In the genomic region with DNA sequence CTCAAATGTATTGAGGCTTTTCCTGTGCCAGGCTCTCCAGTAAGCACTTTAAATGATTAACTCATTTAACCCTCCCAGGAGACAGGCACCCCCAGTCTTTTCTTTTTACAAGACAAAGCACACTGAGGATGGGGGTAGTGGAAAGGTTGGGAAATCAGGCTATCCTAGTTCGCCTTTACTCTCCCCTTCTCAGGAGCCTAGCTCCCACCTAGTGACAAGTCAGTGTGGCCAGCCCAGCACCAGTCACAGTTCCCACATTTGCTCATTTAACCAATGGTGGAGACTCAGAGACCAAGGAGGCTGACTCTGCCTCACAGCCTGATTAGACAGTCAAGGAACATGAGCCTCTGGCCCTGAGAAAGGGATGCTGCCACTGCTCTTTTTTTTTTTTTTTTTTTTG, we compare ENCODE assay signal across 29 cellular contexts. TPM values are rescaled to one million over a fixed set of nuclear protein-coding genes. Genes with fewer than 3 reads are reported as not detected.
DNase-seq lines count a peak whose midpoint lies in the region; ATAC-seq, FAIRE-seq and TF ChIP-seq lines count a peak whose summit lies in the region.
"Had no signal": no experiment of that assay in that cellular context is flagged by ENCODE, and none has a peak within 500 bp of the region (broad histone marks: within the 10 kb centered on the region; RNA-seq: fewer than 3 reads in every experiment).

No MANE protein-coding gene starts in this region.

- no peak overlapping the region for H2BK15ac ChIP-seq in H1 (ENCODE audit: low read length)

- H3K9me3 ChIP-seq in HEK293 (ENCODE audit: control insufficient read depth, insufficient read depth, low read depth, low read length) = no peaks in the 10 kb centered on the region
- H3K9me3 ChIP-seq in H1 (ENCODE audit: insufficient read depth in 2 of 2, low read depth in 1 of 2, low read length in 1 of 2) = peaks cover 0 to 7% of the 10 kb centered on the region in 2 experiments; a peak in 1 of 4 replicates
- H3K9me3 ChIP-seq: A549, MG63, SJCRH30 had no signal

- peak; percentile 72 for FAIRE-seq in H1 (lab: Jason Lieb, UNC)
- FAIRE-seq: A549, G401.6 had no signal

- no peak overlapping the region for H3K14ac ChIP-seq in H1 (ENCODE audit: insufficient read length)

- H3K9me3 Mint-ChIP-seq in GM23338 = peaks cover 6% of the 10 kb centered on the region; the same call in 2 of the 3 replicates
- H3K9me3 Mint-ChIP-seq: CD4-positive, alpha-beta T cell had no signal

- peaks cover 10% of the 10 kb centered on the region for H3K4me1 ChIP-seq in GM23338 (ENCODE audit: insufficient read depth)
- H3K4me1 ChIP-seq in HEK293 (ENCODE audit: control insufficient read depth, insufficient read depth, low read length) = peaks cover 6% of the 10 kb centered on the region
- peaks cover 0 to 8% (median 2%) of the 10 kb centered on the region in 4 experiments; a peak in 2 of 7 replicates for H3K4me1 ChIP-seq in H1 (replicated peaks in 1 of 4; ENCODE audit: control insufficient read depth in 3 of 4, insufficient read depth in 4 of 4, low read length in 3 of 4)
- H3K4me1 ChIP-seq: SJCRH30 had no signal

- H3K23me2 ChIP-seq in H1 (ENCODE audit: low read depth, low read length) = peaks cover 7% of the 10 kb centered on the region

- H3K4me1 Mint-ChIP-seq in GM23338 = peaks cover 22% of the 10 kb centered on the region

- TF ChIP-seq CTCF in GM23338 (conservative IDR thresholded peaks at IDR 0.05; ENCODE audit: low read depth in 2 of 2) = no peak
- TF ChIP-seq CTCF in HEK293 (tag by site-specific recombination; IDR thresholded peaks at IDR 0.05) = no peak
- no peak for TF ChIP-seq CTCF in H1 (IDR thresholded peaks at IDR 0.05; ENCODE audit: control extremely low read depth in 1 of 3, insufficient read depth in 1 of 3, low read depth in 1 of 3, low read length in 3 of 3)

- no peak for TF ChIP-seq RAD21 in H1 (IDR thresholded peaks at IDR 0.05 in 1 of 2, conservative IDR thresholded peaks at IDR 0.05 in 1 of 2; ENCODE audit: low read depth in 2 of 2, low read length in 2 of 2)

- no peak overlapping the region for H2BK12ac ChIP-seq in H1 (ENCODE audit: low read depth, low read length)

- no peak overlapping the region for H2BK5ac ChIP-seq in H1 (ENCODE audit: low read depth, low read length)

- H3K79me1 ChIP-seq in H1 (ENCODE audit: low read depth, low read length) = no peaks in the 10 kb centered on the region; the same call in 1 of the 2 replicates

- peak; percentile 49 for DNase-seq in GM23338 (ENCODE audit: low spot score)
- peak in 1 of 2 experiments; percentile 54 for DNase-seq in H1 (ENCODE audit: low read depth in 1 of 2, low spot score in 2 of 2)
- DNase-seq in iPS-NIHi7 (ENCODE audit: extremely low spot score) = peak; percentile 50
- no peak for DNase-seq in DMS79 (lab: John Stamatoyannopoulos, UW)
- DNase-seq: AML-193; CD4-positive, alpha-beta T cell; DMS53; GM23248; KBM-7; MG63; NCI-H1105 treated with DMSO at 0.1 percent for 48 hours; NCI-H146; NCI-H1930; NCI-H2107; NCI-H446 treated with DMSO at 0.1 percent for 48 hours; NCI-H526; NCI-H82; NK-92 treated with Interleukin-12 subunit alpha and Interleukin-12 subunit beta, amount 100 ng/mL, for 24 hours; PC-9; SJCRH30 had no signal

- no peak for TF ChIP-seq EP300 in H1 (IDR thresholded peaks at IDR 0.05; ENCODE audit: borderline replicate concordance in 1 of 2, low read depth in 2 of 2, low read length in 2 of 2)

- H3K36me3 Mint-ChIP-seq in GM23338 (ENCODE audit: low read depth) = peaks cover 64% of the 10 kb centered on the region

- no peak overlapping the region for H2BK120ac ChIP-seq in H1 (replicated peaks; ENCODE audit: low read depth, low read length)

- H2AFZ ChIP-seq in GM23338 (no peak overlapping the region), H1 (ENCODE audit: low read length) (no peak overlapping the region)
- H2AFZ ChIP-seq: GM23248, PC-9 had no signal

- no peaks in the 10 kb centered on the region; the same call in 1 of the 2 replicates for H3F3A ChIP-seq in GM23338 (replicated peaks; ENCODE audit: low read depth)

- H3K4me3 Mint-ChIP-seq in GM23338 = peak overlapping the region; percentile 49; the same call in 2 of the 3 replicates
- H3K4me3 Mint-ChIP-seq: CD4-positive, alpha-beta T cell had no signal

- WGBS in H1 (ENCODE audit: extremely low coverage in 1 of 2, insufficient coverage in 1 of 2, insufficient read length in 1 of 2, insufficient replicate concordance in 2 of 2, low coverage in 1 of 2, low lambda C conversion rate in 2 of 2, missing lambda C conversion rate in 1 of 2), 2 experiments = 36% methylated on average over 1 of the region's 1 CpG; no CpG with 5 or more reads in 1 of the 2 experiments

- 0 out of 3 replicates have a peak, but pooled peaks of 1 of the 2 experiments have one; percentile 36 for TF ChIP-seq POLR2A in H1 (IDR thresholded peaks at IDR 0.05; ENCODE audit: control extremely low read depth in 1 of 2, low read depth in 2 of 2, low read length in 2 of 2)

- H3K4me2 ChIP-seq in GM23338 = peak overlapping the region; percentile 33; the same call in 1 of the 2 replicates
- H3K4me2 ChIP-seq in H1 (ENCODE audit: insufficient read depth in 1 of 2, low read depth in 2 of 2, low read length in 2 of 2) = peak overlapping the region; percentile 11 to 90; a peak in 2 of 4 replicates
- H3K4me2 ChIP-seq: A549; BLaER1 treated with 17β-estradiol and CSF1 and Interleukin-3, amounts not matched to agents 10 nM and 100 nM had no signal

- H3K36me3 ChIP-seq in GM23338 (ENCODE audit: insufficient read depth) (peaks cover 39% of the 10 kb centered on the region), HEK293 (ENCODE audit: control insufficient read depth in 2 of 2, insufficient read depth in 1 of 2, low read length in 2 of 2) (peaks cover 31 to 56% of the 10 kb centered on the region in 2 experiments), H1 (ENCODE audit: control insufficient read depth in 2 of 4, insufficient read depth in 4 of 4, low read length in 3 of 4) (peaks cover 0 to 47% (median 18%) of the 10 kb centered on the region in 4 experiments; a peak in 7 of 8 replicates)

- H3K9me2 ChIP-seq in GM23338 (ENCODE audit: insufficient read depth) = no peaks in the 10 kb centered on the region

- no peak overlapping the region for H2BK20ac ChIP-seq in H1 (ENCODE audit: low read length)

- no peak overlapping the region for H3K18ac ChIP-seq in H1 (ENCODE audit: extremely low read depth, low read length)

- H3K27ac ChIP-seq in GM23338 (ENCODE audit: low read depth) (peak overlapping the region; percentile 63), HEK293 (ENCODE audit: extremely low read depth, low read depth, low read length) (no peak overlapping the region), H1 (ENCODE audit: low read depth, low read length) (no peak overlapping the region)
- H3K27ac ChIP-seq: A549; BLaER1 treated with 17β-estradiol and CSF1 and Interleukin-3, amounts not matched to agents 10 nM and 100 nM; GM23248; HL-60; PC-9; SJCRH30 had no signal

- no peak overlapping the region for H3K23ac ChIP-seq in H1 (ENCODE audit: insufficient read length)

- no peak overlapping the region for H3K4ac ChIP-seq in H1 (replicated peaks; ENCODE audit: insufficient read length, low read depth, low read length)

- H3K27me3 Mint-ChIP-seq in GM23338 (ENCODE audit: insufficient read depth, low read depth, poor library complexity) = peaks cover 11% of the 10 kb centered on the region
- H3K27me3 Mint-ChIP-seq: CD4-positive, alpha-beta T cell had no signal

- H4K20me1 ChIP-seq in GM23338 (replicated peaks; ENCODE audit: insufficient read depth) (peaks cover 10% of the 10 kb centered on the region), H1 (replicated peaks in 1 of 2; ENCODE audit: control insufficient read depth in 1 of 2, insufficient read depth in 2 of 2, low read length in 2 of 2) (peaks cover 4 to 5% of the 10 kb centered on the region in 2 experiments)
- H4K20me1 ChIP-seq: BLaER1 treated with 17β-estradiol and CSF1 and Interleukin-3, amounts not matched to agents 10 nM and 100 nM had no signal

- no peak overlapping the region for H4K5ac ChIP-seq in H1 (ENCODE audit: insufficient read length, low read depth, low read length)

- H3K4me3 ChIP-seq in GM23338 = 0 out of 2 replicates have a peak overlapping the region, but pooled peaks have one; percentile 22
- no peak overlapping the region for H3K4me3 ChIP-seq in HEK293 (ENCODE audit: low read depth, low read length)
- no peak overlapping the region for H3K4me3 ChIP-seq in H1 (ENCODE audit: extremely low read depth in 1 of 4, insufficient read depth in 2 of 4, low read depth in 3 of 4, low read length in 4 of 4)
- H3K4me3 ChIP-seq: A549; BLaER1 treated with 17β-estradiol and CSF1 and Interleukin-3, amounts not matched to agents 10 nM and 100 nM; GM23248; MG63; PC-9; SJCRH30 had no signal

- peak overlapping the region; percentile 45 for H3K27ac Mint-ChIP-seq in GM23338
- H3K27ac Mint-ChIP-seq: CD4-positive, alpha-beta T cell had no signal

- H3K27me3 ChIP-seq in GM23338 (ENCODE audit: insufficient read depth) (no peaks in the 10 kb centered on the region), H1 (replicated peaks in 1 of 4; ENCODE audit: control insufficient read depth in 3 of 4, extremely low read depth in 1 of 4, insufficient read depth in 3 of 4, low read length in 3 of 4) (no peaks in the 10 kb centered on the region)
- H3K27me3 ChIP-seq: MG63, SJCRH30 had no signal

- H3K79me2 ChIP-seq in GM23338 (replicated peaks; ENCODE audit: insufficient read depth) (peaks cover 47% of the 10 kb centered on the region), H1 (ENCODE audit: control insufficient read depth in 1 of 2, insufficient read depth in 2 of 2, low read length in 2 of 2) (peaks cover 6 to 33% of the 10 kb centered on the region in 2 experiments)

- peak; percentile 52 for ATAC-seq in GM23338
- no peak for ATAC-seq in GM21381 (IDR thresholded peaks at IDR 0.05; ENCODE audit: unreplicated experiment)
- no peak for ATAC-seq in HG02763 (IDR thresholded peaks at IDR 0.05; ENCODE audit: unreplicated experiment)
- ATAC-seq: A549, Right ventricle myocardium inferior, SK-N-SH treated with all-trans-retinoic acid at 6 μM for 48 hours had no signal

- H3K9ac ChIP-seq in H1 (replicated peaks in 1 of 4; ENCODE audit: extremely low read depth in 1 of 4, low read depth in 3 of 4, low read length in 3 of 4) = no peak overlapping the region; a peak in 1 of 7 replicates
- H3K9ac ChIP-seq: BLaER1 treated with 17β-estradiol and CSF1 and Interleukin-3, amounts not matched to agents 10 nM and 100 nM; GM23248 had no signal

- no peak overlapping the region for H3K56ac ChIP-seq in H1 (replicated peaks; ENCODE audit: insufficient read length, low read depth, low read length)

- no peak overlapping the region for H4K91ac ChIP-seq in H1 (replicated peaks; ENCODE audit: insufficient read length, low read length)

- H4K8ac ChIP-seq in H1 (ENCODE audit: extremely low read depth, insufficient read depth, low read length) = no peak overlapping the region

- POLR2A ChIA-PET in HEK293 (lab: Yijun Ruan, JAX) = interaction anchor here (0.6 kb wide), 1 partner anchor 20 kb away, joined by 4 read pairs; no protein-coding TSS in a partner anchor
- POLR2A ChIA-PET in H1 (lab: Charles Lee; ENCODE audit: partially characterized antibody) = interaction anchor here (0.9 to 4.7 kb wide), 5 partner anchors 10 to 20 kb away, joined by 3 to 19 read pairs (median 8); a partner anchor contains a TSS

- no peak overlapping the region for H2AK5ac ChIP-seq in H1 (ENCODE audit: low read depth, low read length)

- CTCF ChIA-PET in HEK293 (lab: Yijun Ruan, JAX) (interaction anchor here (0.6 kb wide), 1 partner anchor 59 kb away, joined by 4 read pairs; no protein-coding TSS in a partner anchor), H1 (lab: Charles Lee; ENCODE audit: partially characterized antibody) (interaction anchor here (1.1 to 2.3 kb wide), 2 partner anchors 9 to 52 kb away, joined by 3 to 12 read pairs; a partner anchor contains a TSS)

RNA-seq across cellular contexts. Expression of a gene that starts 3.5 kb away (rescaled TPM):
- 122 and 135 TPM in 2 replicates for total RNA-seq in GM23338 (2014; rRNA removed; shearing (Covaris generic))
- 184 and 198 TPM in 2 replicates for polyA plus RNA-seq in GM23338 (2016; fragmentation: Nextera tagmentation; extraction: Ambion mirVana)
- 205 and 225 TPM in 2 replicates for total RNA-seq in H1 (2021; fragmentation: NEBNext Ultra II Directional; extraction: Animal tissue kit (Norgen Biotek cat#: 25700))
- 65.8 and 99.6 TPM in 2 replicates for polyA plus RNA-seq in H1 (2011; rRNA removed)
- polyA plus RNA-seq in H1 (2011; cell fraction: cytosol; rRNA removed) = 163 TPM
- 76.6 TPM for polyA plus RNA-seq in H1 (2011; cell fraction: nucleus; rRNA removed)
- polyA plus RNA-seq in H1 (2012, experiment 1 of 2) = 232 to 268 TPM (median 259 TPM) in 4 replicates
- 30.7 TPM for polyA plus RNA-seq in H1 (2012, experiment 2 of 2)
- 157 TPM for polyA plus RNA-seq in H1 (2013, experiment 1 of 2)
- 165 TPM for polyA plus RNA-seq in H1 (2013, experiment 2 of 2)
- 138 and 143 TPM in 2 replicates for polyA minus RNA-seq in H1 (2011; rRNA and poly(A)+ RNA removed)
- polyA minus RNA-seq in H1 (2011; cell fraction: cytosol; rRNA and poly(A)+ RNA removed) = 64.1 TPM
- 150 TPM for polyA minus RNA-seq in H1 (2011; cell fraction: nucleus; rRNA and poly(A)+ RNA removed)

RNA-seq across cellular contexts. Expression of a gene that starts 9.2 kb away (rescaled TPM):
- total RNA-seq in GM23338 (2014; rRNA removed; shearing (Covaris generic)) = 75.9 and 81.4 TPM in 2 replicates
- polyA plus RNA-seq in GM23338 (2016; fragmentation: Nextera tagmentation; extraction: Ambion mirVana) (104 and 140 TPM in 2 replicates), H1 (2011; rRNA removed) (32.1 and 34.1 TPM in 2 replicates)
- 58.1 and 59.5 TPM in 2 replicates for total RNA-seq in H1 (2021; fragmentation: NEBNext Ultra II Directional; extraction: Animal tissue kit (Norgen Biotek cat#: 25700))
- polyA plus RNA-seq in H1 (2011; cell fraction: cytosol; rRNA removed) = 55.0 TPM
- 10.7 TPM for polyA plus RNA-seq in H1 (2011; cell fraction: nucleus; rRNA removed)
- polyA plus RNA-seq in H1 (2012, experiment 1 of 2) = 39.7 to 74.8 TPM (median 59.5 TPM) in 4 replicates
- polyA plus RNA-seq in H1 (2012, experiment 2 of 2) = 14.3 TPM
- polyA plus RNA-seq in H1 (2013, experiment 1 of 2) = 36.4 TPM
- polyA plus RNA-seq in H1 (2013, experiment 2 of 2) = 34.4 TPM
- polyA minus RNA-seq in H1 (2011; rRNA and poly(A)+ RNA removed) = 37.8 and 45.2 TPM in 2 replicates
- polyA minus RNA-seq in H1 (2011; cell fraction: cytosol; rRNA and poly(A)+ RNA removed) = 24.7 TPM
- 53.3 TPM for polyA minus RNA-seq in H1 (2011; cell fraction: nucleus; rRNA and poly(A)+ RNA removed)
